ENCODE assay signal across 17 cellular contexts in the genomic region with DNA sequence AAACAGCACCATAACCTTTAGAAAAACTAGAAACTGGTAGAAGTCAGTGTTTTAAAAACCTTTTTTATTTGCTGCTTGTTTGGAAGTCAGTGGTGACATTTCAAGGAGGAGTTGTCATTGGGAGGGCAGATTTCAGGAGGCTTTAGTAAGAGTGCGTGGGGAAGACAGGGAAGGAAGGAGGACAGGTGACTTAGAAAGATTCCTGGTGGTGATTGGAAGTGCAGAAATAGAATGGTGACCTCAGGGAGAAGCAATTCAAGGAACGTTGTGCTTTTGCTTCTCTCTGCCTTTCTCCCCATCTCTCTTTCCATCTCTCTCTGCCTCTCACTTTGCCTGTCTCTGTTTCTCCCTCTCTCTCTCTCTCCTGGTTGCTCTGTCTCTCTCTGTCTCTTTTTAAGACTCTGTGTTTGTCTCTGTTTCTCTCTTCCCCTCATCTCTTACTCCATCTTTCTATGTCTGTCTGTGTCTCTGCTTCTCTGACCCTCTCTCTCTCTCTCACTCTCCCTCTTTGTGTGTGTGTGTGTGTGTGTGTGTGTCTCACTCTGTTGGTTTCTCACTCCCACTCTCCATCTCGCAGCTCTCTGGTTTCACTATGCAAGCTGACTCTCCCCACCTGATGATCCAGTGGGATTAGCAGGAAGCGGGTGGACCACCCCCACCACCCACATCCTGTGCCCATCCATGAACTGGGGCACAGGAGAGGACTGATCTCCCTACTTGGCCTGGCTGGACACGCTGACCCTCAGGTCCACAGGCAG. TPM values are rescaled to one million over a fixed set of nuclear protein-coding genes. Genes with fewer than 3 reads are reported as not detected.
A peak's percentile ranks its signal among the peaks of the same experiment; 100 is the strongest.
DNase-seq lines count a peak whose midpoint lies in the region; ATAC-seq lines count a peak whose summit lies in the region.
"Had no signal": no experiment of that assay in that cellular context is flagged by ENCODE, and none has a peak within 500 bp of the region (broad histone marks: within the 10 kb centered on the region; RNA-seq: fewer than 3 reads in every experiment).

No MANE protein-coding gene starts in this region.

- H3K27ac Mint-ChIP-seq in central memory CD8-positive, alpha-beta T cell (ENCODE audit: low read depth), result peak overlapping the region; percentile 1
- H3K27ac Mint-ChIP-seq in stimulated activated effector memory CD8-positive, alpha-beta T cell treated with anti-CD3 and anti-CD28 coated beads, Interleukin-12 subunit alpha, Interleukin-12 subunit beta, amount 100 ng/mL, for 72 hours, result peak overlapping the region; percentile 65
- no peak overlapping the region for H3K27ac Mint-ChIP-seq in activated naive CD8-positive, alpha-beta T cell treated with anti-CD3 and anti-CD28 coated beads for 36 hours
- H3K27ac Mint-ChIP-seq: activated T-helper 2 cell treated with anti-CD3 and anti-CD28 coated beads, Interferon-gamma antibody, Interleukin-2, Interleukin-4, amounts not matched to agents 10 μg/mL and 5 μg/mL and 100 μg/mL, durations not matched to agents 14 hours and 24 hours and 36 hours; stimulated activated naive CD8-positive, alpha-beta T cell treated with anti-CD3 and anti-CD28 coated beads, Interleukin-15, Interleukin-2, amounts not matched to agents 100 ng/mL and 50 ng/mL, for 24 hours had no signal

- DNase-seq in HT1080 (ENCODE audit: low read depth) (peak; percentile 51), left kidney (ENCODE audit: low read depth, low spot score) (peak; percentile 89)
- no peak for DNase-seq in central memory CD8-positive, alpha-beta T cell (ENCODE audit: low spot score in 2 of 2)
- DNase-seq in stimulated activated effector memory CD8-positive, alpha-beta T cell treated with anti-CD3 and anti-CD28 coated beads, Interleukin-12 subunit alpha, Interleukin-12 subunit beta, amount 100 ng/mL, for 72 hours (ENCODE audit: low spot score in 2 of 2), result no peak
- no peak for DNase-seq in activated naive CD8-positive, alpha-beta T cell treated with anti-CD3 and anti-CD28 coated beads for 36 hours
- DNase-seq: KBM-7; NCI-H2029 treated with DMSO at 0.1 percent for 48 hours; NCI-H446; Peyer's patch; stimulated activated CD4-positive, alpha-beta T cell treated with anti-CD3 and anti-CD28 coated beads, Interleukin-2, amount 100 ng/mL, for 24 hours; T-helper 9 cell; upper lobe of right lung had no signal

- no peaks in the 10 kb centered on the region for H3K9me3 Mint-ChIP-seq in central memory CD8-positive, alpha-beta T cell
- H3K9me3 Mint-ChIP-seq in stimulated activated effector memory CD8-positive, alpha-beta T cell treated with anti-CD3 and anti-CD28 coated beads, Interleukin-12 subunit alpha, Interleukin-12 subunit beta, amount 100 ng/mL, for 72 hours, result no peaks in the 10 kb centered on the region
- H3K9me3 Mint-ChIP-seq in activated naive CD8-positive, alpha-beta T cell treated with anti-CD3 and anti-CD28 coated beads for 36 hours, result no peaks in the 10 kb centered on the region
- H3K9me3 Mint-ChIP-seq: activated T-helper 2 cell treated with anti-CD3 and anti-CD28 coated beads, Interferon-gamma antibody, Interleukin-2, Interleukin-4, amounts not matched to agents 10 μg/mL and 5 μg/mL and 100 μg/mL, durations not matched to agents 14 hours and 24 hours and 36 hours; stimulated activated naive CD8-positive, alpha-beta T cell treated with anti-CD3 and anti-CD28 coated beads, Interleukin-15, Interleukin-2, amounts not matched to agents 100 ng/mL and 50 ng/mL, for 24 hours had no signal

- ATAC-seq in central memory CD8-positive, alpha-beta T cell (replicated peaks; ENCODE audit: extremely low read depth, poor library complexity, severe bottlenecking), result no peak
- ATAC-seq in stimulated activated effector memory CD8-positive, alpha-beta T cell treated with anti-CD3 and anti-CD28 coated beads, Interleukin-12 subunit alpha, Interleukin-12 subunit beta, amount 100 ng/mL, for 72 hours, result peak; percentile 50
- no peak for ATAC-seq in activated CD4-positive, CD25-positive, alpha-beta regulatory T cell treated with anti-CD3 and anti-CD28 coated beads, Interleukin-2, amount 50 U/mL, for 24 hours
- ATAC-seq in GM19397 (IDR thresholded peaks at IDR 0.05; ENCODE audit: unreplicated experiment), result no peak
- ATAC-seq: GM12878, upper lobe of right lung had no signal

- no peaks in the 10 kb centered on the region for H3K4me1 Mint-ChIP-seq in central memory CD8-positive, alpha-beta T cell
- peaks cover 16% of the 10 kb centered on the region for H3K4me1 Mint-ChIP-seq in stimulated activated effector memory CD8-positive, alpha-beta T cell treated with anti-CD3 and anti-CD28 coated beads, Interleukin-12 subunit alpha, Interleukin-12 subunit beta, amount 100 ng/mL, for 72 hours
- H3K4me1 Mint-ChIP-seq in activated naive CD8-positive, alpha-beta T cell treated with anti-CD3 and anti-CD28 coated beads for 36 hours, result peaks cover 2% of the 10 kb centered on the region

- H3K4me3 Mint-ChIP-seq in central memory CD8-positive, alpha-beta T cell, result no peak overlapping the region
- no peak overlapping the region for H3K4me3 Mint-ChIP-seq in stimulated activated effector memory CD8-positive, alpha-beta T cell treated with anti-CD3 and anti-CD28 coated beads, Interleukin-12 subunit alpha, Interleukin-12 subunit beta, amount 100 ng/mL, for 72 hours
- no peak overlapping the region for H3K4me3 Mint-ChIP-seq in activated naive CD8-positive, alpha-beta T cell treated with anti-CD3 and anti-CD28 coated beads for 36 hours
- H3K4me3 Mint-ChIP-seq: stimulated activated naive CD8-positive, alpha-beta T cell treated with anti-CD3 and anti-CD28 coated beads, Interleukin-15, Interleukin-2, amounts not matched to agents 100 ng/mL and 50 ng/mL, for 24 hours had no signal

- no peaks in the 10 kb centered on the region for H3K27me3 Mint-ChIP-seq in central memory CD8-positive, alpha-beta T cell
- H3K27me3 Mint-ChIP-seq in activated naive CD8-positive, alpha-beta T cell treated with anti-CD3 and anti-CD28 coated beads for 36 hours, result peaks cover 17% of the 10 kb centered on the region

- no peaks in the 10 kb centered on the region for H3K36me3 Mint-ChIP-seq in central memory CD8-positive, alpha-beta T cell (ENCODE audit: insufficient read depth)
- no peaks in the 10 kb centered on the region for H3K36me3 Mint-ChIP-seq in stimulated activated effector memory CD8-positive, alpha-beta T cell treated with anti-CD3 and anti-CD28 coated beads, Interleukin-12 subunit alpha, Interleukin-12 subunit beta, amount 100 ng/mL, for 72 hours
- no peaks in the 10 kb centered on the region for H3K36me3 Mint-ChIP-seq in activated naive CD8-positive, alpha-beta T cell treated with anti-CD3 and anti-CD28 coated beads for 36 hours

RNA-seq across cellular contexts. Expression of a gene that starts 10.9 kb away (rescaled TPM):
- 247 and 265 TPM in 2 replicates for total RNA-seq in HT1080 (2014; rRNA removed; shearing (Covaris generic))
- 236 and 244 TPM in 2 replicates for polyA plus RNA-seq in HT1080 (2015; cell fraction: cytosol; rRNA removed)
- polyA plus RNA-seq in HT1080 (2015; cell fraction: nucleus; rRNA removed), result 376 and 387 TPM in 2 replicates
- total RNA-seq in activated naive CD8-positive, alpha-beta T cell treated with anti-CD3 and anti-CD28 coated beads for 36 hours, result 100 to 1,000 TPM; 231 to 242 TPM

Comparison
In these comparisons a context has a peak if more than half of its experiments do, and no peak if none do; other contexts are left out.
1. DNase-seq: peak in HT1080 (single experiment) and left kidney (single experiment); none in central memory CD8-positive, alpha-beta T cell (0 of 2), stimulated activated effector memory CD8-positive, alpha-beta T cell treated with anti-CD3 and anti-CD28 coated beads, Interleukin-12 subunit alpha, Interleukin-12 subunit beta, amount 100 ng/mL, for 72 hours (0 of 2) and activated naive CD8-positive, alpha-beta T cell treated with anti-CD3 and anti-CD28 coated beads for 36 hours (single experiment).